ENCODE assay signal across 1 cellular context in genomic region chr1:207393610-207394009, GRCh38.
TF ChIP-seq lines count a peak whose summit lies in the region.

No MANE protein-coding gene starts in this region.

TF ChIP-seq in SK-N-SH, 30 proteins besides CTCF, POLR2A, EP300 and RAD21 (continued from another document):
- TF ChIP-seq REST (IDR thresholded peaks at IDR 0.05; ENCODE audit: low read depth, low read length) = no peak
- TF ChIP-seq POLR2AphosphoS5 (IDR thresholded peaks at IDR 0.05; ENCODE audit: low read depth, low read length) = peak; percentile 47; the same call in 1 of the 2 replicates
